In the genomic region with DNA sequence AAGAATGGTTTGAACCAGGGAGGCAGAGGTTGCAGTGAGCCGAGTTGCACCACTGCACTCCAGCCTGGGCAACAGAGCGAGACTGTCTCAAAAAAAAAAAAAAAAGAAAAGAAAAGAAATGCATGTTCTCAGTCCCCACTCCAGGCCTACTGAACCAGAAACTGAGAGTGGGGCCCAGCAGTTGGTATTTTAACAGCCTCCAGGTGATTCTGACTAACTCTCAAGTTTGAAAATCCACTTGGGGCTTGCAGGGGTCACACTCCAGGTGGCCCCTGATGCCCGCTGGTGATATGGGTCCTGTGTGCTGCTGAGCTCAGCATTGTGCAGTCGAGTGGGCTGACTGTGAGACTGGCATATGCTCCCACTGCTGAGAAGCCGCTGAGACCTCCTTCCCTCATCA, we compare ENCODE assay signal across 33 cellular contexts.
"Had no signal": no experiment of that assay in that cellular context is flagged by ENCODE, and none has a peak within 500 bp of the region (broad histone marks: within the 10 kb centered on the region; RNA-seq: fewer than 3 reads in every experiment).

No MANE protein-coding gene starts in this region.

- H3K4me3 Mint-ChIP-seq: activated B cell treated with CpG ODN at 0.5 μM for 24 hours; activated CD4-positive, alpha-beta memory T cell treated with anti-CD3 and anti-CD28 coated beads for 36 hours; activated CD8-positive, alpha-beta memory T cell treated with anti-CD3 and anti-CD28 coated beads, Interleukin-2, amount 10 ng/mL, durations not matched to agents 7 days and 5 days; activated naive CD4-positive, alpha-beta T cell treated with anti-CD3 and anti-CD28 coated beads, Interleukin-2, amount 10 ng/mL, durations not matched to agents 7 days and 5 days; activated naive CD8-positive, alpha-beta T cell; activated naive CD8-positive, alpha-beta T cell treated with anti-CD3 and anti-CD28 coated beads, Interleukin-2, amount 50 U/mL, for 24 hours; brain had no signal

- DNase-seq: activated B cell treated with CpG ODN at 0.5 μM for 24 hours; activated CD4-positive, alpha-beta memory T cell treated with anti-CD3 and anti-CD28 coated beads for 36 hours; activated CD4-positive, alpha-beta T cell treated with anti-CD3 and anti-CD28 coated beads for 4 hours; activated CD4-positive, alpha-beta T cell treated with anti-CD3 and anti-CD28 coated beads, Interleukin-2, amount 50 U/mL, for 1 hour; activated CD4-positive, CD25-positive, alpha-beta regulatory T cell treated with anti-CD3 and anti-CD28 coated beads, Interleukin-2, amount 50 U/mL, for 72 hours; activated CD8-positive, alpha-beta memory T cell treated with anti-CD3 and anti-CD28 coated beads, Interleukin-2, amount 10 ng/mL, durations not matched to agents 7 days and 5 days; activated CD8-positive, alpha-beta memory T cell treated with anti-CD3 and anti-CD28 coated beads, Interleukin-2, amount 50 U/mL, for 48 hours; activated effector memory CD4-positive, alpha-beta T cell treated with Interleukin-2 at 50 U/mL for 16 hours; activated naive CD4-positive, alpha-beta T cell treated with anti-CD3 and anti-CD28 coated beads, Interleukin-2, amount 10 ng/mL, durations not matched to agents 7 days and 5 days; activated naive CD8-positive, alpha-beta T cell treated with anti-CD3 and anti-CD28 coated beads, Interleukin-2, amount 50 U/mL, for 24 hours; activated T-cell treated with anti-CD3 and anti-CD28 coated beads, Interleukin-2, amount 50 U/mL, for 48 hours; anterior cingulate cortex; caudate nucleus; cerebellar nuclear complex; NCI-H1105; NCI-H1417 treated with DMSO at 0.1 percent for 48 hours; NCI-H187 treated with DMSO at 0.1 percent for 48 hours; NCI-H2081; NCI-H345; NCI-H524 treated with DMSO at 0.1 percent for 48 hours; NCI-H748 treated with DMSO at 0.1 percent for 48 hours; PC-9; SW 1271; T-helper 1 cell; T-helper 2 cell; T-helper 9 cell had no signal

- H3K36me3 Mint-ChIP-seq: activated CD4-positive, alpha-beta memory T cell treated with anti-CD3 and anti-CD28 coated beads for 36 hours; activated naive CD4-positive, alpha-beta T cell treated with anti-CD3 and anti-CD28 coated beads, Interleukin-2, amount 10 ng/mL, durations not matched to agents 7 days and 5 days; activated naive CD8-positive, alpha-beta T cell had no signal

- FAIRE-seq: bronchial epithelial cell, RCC 7860 had no signal

- H3K27me3 Mint-ChIP-seq: brain had no signal

- H3K4me1 Mint-ChIP-seq: activated B cell treated with CpG ODN at 0.5 μM for 24 hours; activated CD8-positive, alpha-beta memory T cell treated with anti-CD3 and anti-CD28 coated beads, Interleukin-2, amount 10 ng/mL, durations not matched to agents 7 days and 5 days; activated naive CD4-positive, alpha-beta T cell treated with anti-CD3 and anti-CD28 coated beads, Interleukin-2, amount 10 ng/mL, durations not matched to agents 7 days and 5 days; activated naive CD8-positive, alpha-beta T cell treated with anti-CD3 and anti-CD28 coated beads, Interleukin-2, amount 50 U/mL, for 24 hours had no signal

- H3K4me2 ChIP-seq: PC-9 had no signal

- H3K4me3 ChIP-seq: PC-9 had no signal

- H3K27ac ChIP-seq: PC-9, RWPE1, VCaP had no signal

- ATAC-seq: activated CD8-positive, alpha-beta memory T cell treated with anti-CD3 and anti-CD28 coated beads, Interleukin-2, amount 10 ng/mL, durations not matched to agents 7 days and 5 days; activated naive CD8-positive, alpha-beta T cell treated with anti-CD3 and anti-CD28 coated beads, Interleukin-2, amount 50 U/mL, for 24 hours; Right ventricle myocardium inferior had no signal

- H3K9me3 Mint-ChIP-seq: activated CD4-positive, alpha-beta memory T cell treated with anti-CD3 and anti-CD28 coated beads for 36 hours; activated naive CD4-positive, alpha-beta T cell treated with anti-CD3 and anti-CD28 coated beads, Interleukin-2, amount 10 ng/mL, durations not matched to agents 7 days and 5 days; activated naive CD8-positive, alpha-beta T cell treated with anti-CD3 and anti-CD28 coated beads, Interleukin-2, amount 50 U/mL, for 24 hours had no signal

- H2AFZ ChIP-seq: PC-9 had no signal

- H3K27ac Mint-ChIP-seq: activated B cell treated with CpG ODN at 0.5 μM for 24 hours; activated CD4-positive, alpha-beta memory T cell treated with anti-CD3 and anti-CD28 coated beads for 36 hours; activated CD8-positive, alpha-beta memory T cell treated with anti-CD3 and anti-CD28 coated beads, Interleukin-2, amount 10 ng/mL, durations not matched to agents 7 days and 5 days; activated naive CD4-positive, alpha-beta T cell treated with anti-CD3 and anti-CD28 coated beads, Interleukin-2, amount 10 ng/mL, durations not matched to agents 7 days and 5 days; activated naive CD8-positive, alpha-beta T cell; activated naive CD8-positive, alpha-beta T cell treated with anti-CD3 and anti-CD28 coated beads, Interleukin-2, amount 50 U/mL, for 24 hours; brain had no signal
